Comparison of ENCODE assay signal across 8 cellular contexts in the genomic region with DNA sequence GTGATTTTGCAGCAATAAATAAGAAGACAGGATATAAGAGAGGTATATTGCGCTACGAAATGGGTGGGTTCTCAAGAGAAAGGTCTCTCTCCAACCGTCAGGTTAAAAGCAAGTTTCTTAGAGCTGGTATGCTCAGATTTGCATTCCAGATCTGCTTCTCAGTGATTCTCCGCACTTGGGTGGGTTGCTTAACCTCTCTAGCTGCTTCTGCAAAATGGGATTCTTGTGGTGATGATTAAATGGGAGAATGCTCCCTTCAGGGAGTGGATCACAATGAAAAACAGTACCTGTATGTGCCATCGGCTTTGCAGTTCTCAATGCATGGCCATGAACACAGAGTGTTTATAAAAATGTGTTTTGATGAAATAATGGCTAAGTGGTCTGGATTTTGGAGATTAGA.
"Had no signal": no experiment of that assay in that cellular context is flagged by ENCODE, and none has a peak within 500 bp of the region (broad histone marks: within the 10 kb centered on the region; RNA-seq: fewer than 3 reads in every experiment).

No MANE protein-coding gene starts in this region.

- H3K27ac Mint-ChIP-seq: HFFc6 had no signal

- H3K9me3 Mint-ChIP-seq: HFFc6 had no signal

- H3K9me3 ChIP-seq: HAP-1 had no signal

- H3K36me3 ChIP-seq: HAP-1 had no signal

- H3K4me3 ChIP-seq: GM23248, HAP-1, K562 had no signal

- ATAC-seq: HCT116, K562 had no signal

- DNase-seq: GOT3, H7, HFFc6, IMR-90 had no signal

- H3K4me3 Mint-ChIP-seq: HFFc6 had no signal
